ENCODE assay signal across 1 cellular context in the genomic region with DNA sequence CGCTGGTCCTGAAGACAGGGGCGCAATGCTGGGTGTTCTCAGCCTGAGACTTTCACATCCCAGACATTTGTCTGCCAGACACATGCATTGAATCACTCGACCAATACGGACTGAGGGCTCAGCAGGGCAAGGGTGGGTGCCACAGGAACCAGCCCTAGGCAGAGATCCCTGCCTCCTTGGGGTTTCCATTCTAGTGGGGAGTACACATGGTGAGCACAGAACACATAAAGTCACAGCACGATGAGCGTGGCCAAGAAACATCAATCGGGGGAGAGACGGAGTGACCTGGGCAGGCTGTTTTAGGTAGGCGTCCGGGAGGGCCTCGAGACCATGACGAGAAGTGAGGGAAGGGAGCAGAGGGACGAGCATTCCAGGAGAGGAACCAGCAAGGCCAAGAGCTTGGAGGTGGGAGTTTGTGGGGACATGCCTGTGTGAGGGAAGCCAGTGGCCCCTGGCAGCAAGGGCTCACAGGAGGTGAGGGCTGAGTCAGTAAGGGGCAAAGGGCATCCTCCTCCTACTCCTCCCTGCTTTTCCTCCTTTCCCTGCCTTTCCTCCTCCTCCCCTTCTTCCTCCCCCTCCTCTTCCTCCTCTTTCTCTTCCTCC.
TF ChIP-seq lines count a peak whose summit lies in the region.

No MANE protein-coding gene starts in this region.

TF ChIP-seq in HepG2, 621 proteins besides CTCF, POLR2A, EP300 and RAD21 (continued from another document and continues in another):
- TF ChIP-seq, protein P1, sequence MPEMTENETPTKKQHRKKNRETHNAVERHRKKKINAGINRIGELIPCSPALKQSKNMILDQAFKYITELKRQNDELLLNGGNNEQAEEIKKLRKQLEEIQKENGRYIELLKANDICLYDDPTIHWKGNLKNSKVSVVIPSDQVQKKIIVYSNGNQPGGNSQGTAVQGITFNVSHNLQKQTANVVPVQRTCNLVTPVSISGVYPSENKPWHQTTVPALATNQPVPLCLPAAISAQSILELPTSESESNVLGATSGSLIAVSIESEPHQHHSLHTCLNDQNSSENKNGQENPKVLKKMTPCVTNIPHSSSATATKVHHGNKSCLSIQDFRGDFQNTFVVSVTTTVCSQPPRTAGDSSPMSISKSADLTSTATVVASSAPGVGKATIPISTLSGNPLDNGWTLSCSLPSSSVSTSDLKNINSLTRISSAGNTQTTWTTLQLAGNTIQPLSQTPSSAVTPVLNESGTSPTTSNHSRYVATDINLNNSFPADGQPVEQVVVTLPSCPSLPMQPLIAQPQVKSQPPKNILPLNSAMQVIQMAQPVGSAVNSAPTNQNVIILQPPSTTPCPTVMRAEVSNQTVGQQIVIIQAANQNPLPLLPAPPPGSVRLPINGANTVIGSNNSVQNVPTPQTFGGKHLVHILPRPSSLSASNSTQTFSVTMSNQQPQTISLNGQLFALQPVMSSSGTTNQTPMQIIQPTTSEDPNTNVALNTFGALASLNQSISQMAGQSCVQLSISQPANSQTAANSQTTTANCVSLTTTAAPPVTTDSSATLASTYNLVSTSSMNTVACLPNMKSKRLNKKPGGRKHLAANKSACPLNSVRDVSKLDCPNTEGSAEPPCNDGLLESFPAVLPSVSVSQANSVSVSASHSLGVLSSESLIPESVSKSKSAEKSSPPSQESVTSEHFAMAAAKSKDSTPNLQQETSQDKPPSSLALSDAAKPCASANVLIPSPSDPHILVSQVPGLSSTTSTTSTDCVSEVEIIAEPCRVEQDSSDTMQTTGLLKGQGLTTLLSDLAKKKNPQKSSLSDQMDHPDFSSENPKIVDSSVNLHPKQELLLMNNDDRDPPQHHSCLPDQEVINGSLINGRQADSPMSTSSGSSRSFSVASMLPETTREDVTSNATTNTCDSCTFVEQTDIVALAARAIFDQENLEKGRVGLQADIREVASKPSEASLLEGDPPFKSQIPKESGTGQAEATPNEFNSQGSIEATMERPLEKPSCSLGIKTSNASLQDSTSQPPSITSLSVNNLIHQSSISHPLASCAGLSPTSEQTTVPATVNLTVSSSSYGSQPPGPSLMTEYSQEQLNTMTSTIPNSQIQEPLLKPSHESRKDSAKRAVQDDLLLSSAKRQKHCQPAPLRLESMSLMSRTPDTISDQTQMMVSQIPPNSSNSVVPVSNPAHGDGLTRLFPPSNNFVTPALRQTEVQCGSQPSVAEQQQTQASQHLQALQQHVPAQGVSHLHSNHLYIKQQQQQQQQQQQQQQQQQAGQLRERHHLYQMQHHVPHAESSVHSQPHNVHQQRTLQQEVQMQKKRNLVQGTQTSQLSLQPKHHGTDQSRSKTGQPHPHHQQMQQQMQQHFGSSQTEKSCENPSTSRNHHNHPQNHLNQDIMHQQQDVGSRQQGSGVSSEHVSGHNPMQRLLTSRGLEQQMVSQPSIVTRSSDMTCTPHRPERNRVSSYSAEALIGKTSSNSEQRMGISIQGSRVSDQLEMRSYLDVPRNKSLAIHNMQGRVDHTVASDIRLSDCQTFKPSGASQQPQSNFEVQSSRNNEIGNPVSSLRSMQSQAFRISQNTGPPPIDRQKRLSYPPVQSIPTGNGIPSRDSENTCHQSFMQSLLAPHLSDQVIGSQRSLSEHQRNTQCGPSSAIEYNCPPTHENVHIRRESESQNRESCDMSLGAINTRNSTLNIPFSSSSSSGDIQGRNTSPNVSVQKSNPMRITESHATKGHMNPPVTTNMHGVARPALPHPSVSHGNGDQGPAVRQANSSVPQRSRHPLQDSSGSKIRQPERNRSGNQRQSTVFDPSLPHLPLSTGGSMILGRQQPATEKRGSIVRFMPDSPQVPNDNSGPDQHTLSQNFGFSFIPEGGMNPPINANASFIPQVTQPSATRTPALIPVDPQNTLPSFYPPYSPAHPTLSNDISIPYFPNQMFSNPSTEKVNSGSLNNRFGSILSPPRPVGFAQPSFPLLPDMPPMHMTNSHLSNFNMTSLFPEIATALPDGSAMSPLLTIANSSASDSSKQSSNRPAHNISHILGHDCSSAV (CRISPR knock-in tag; IDR thresholded peaks at IDR 0.05; ENCODE audit: borderline replicate concordance) = no peak
- TF ChIP-seq ZNF232 (CRISPR knock-in tag; IDR thresholded peaks at IDR 0.05; ENCODE audit: borderline replicate concordance) = no peak
- peak; percentile 97 for TF ChIP-seq ZSCAN25 (CRISPR knock-in tag; IDR thresholded peaks at IDR 0.05)
- TF ChIP-seq ZNF234 (CRISPR knock-in tag; conservative IDR thresholded peaks at IDR 0.05) = no peak
- no peak for TF ChIP-seq ZBTB42 (CRISPR knock-in tag; IDR thresholded peaks at IDR 0.05)
- 0 out of 2 replicates have a peak, but pooled peaks have one; percentile 14 for TF ChIP-seq ZNF678 (CRISPR knock-in tag; IDR thresholded peaks at IDR 0.05)
- TF ChIP-seq HOXA5 (CRISPR knock-in tag; IDR thresholded peaks at IDR 0.05) = no peak
- TF ChIP-seq ZNF761 (CRISPR knock-in tag; conservative IDR thresholded peaks at IDR 0.05) = 0 out of 2 replicates have a peak, but pooled peaks have one; percentile 17
- no peak for TF ChIP-seq RAD51 (IDR thresholded peaks at IDR 0.05; ENCODE audit: borderline replicate concordance)
- no peak for TF ChIP-seq GABPA (IDR thresholded peaks at IDR 0.05; ENCODE audit: low read depth, low read length)
- TF ChIP-seq GABPA (CRISPR knock-in tag; IDR thresholded peaks at IDR 0.05; ENCODE audit: low read depth) = no peak
- TF ChIP-seq ZKSCAN1 (IDR thresholded peaks at IDR 0.05; ENCODE audit: low read length) = no peak
- TF ChIP-seq NFRKB (IDR thresholded peaks at IDR 0.05) = no peak
- TF ChIP-seq, protein P2, sequence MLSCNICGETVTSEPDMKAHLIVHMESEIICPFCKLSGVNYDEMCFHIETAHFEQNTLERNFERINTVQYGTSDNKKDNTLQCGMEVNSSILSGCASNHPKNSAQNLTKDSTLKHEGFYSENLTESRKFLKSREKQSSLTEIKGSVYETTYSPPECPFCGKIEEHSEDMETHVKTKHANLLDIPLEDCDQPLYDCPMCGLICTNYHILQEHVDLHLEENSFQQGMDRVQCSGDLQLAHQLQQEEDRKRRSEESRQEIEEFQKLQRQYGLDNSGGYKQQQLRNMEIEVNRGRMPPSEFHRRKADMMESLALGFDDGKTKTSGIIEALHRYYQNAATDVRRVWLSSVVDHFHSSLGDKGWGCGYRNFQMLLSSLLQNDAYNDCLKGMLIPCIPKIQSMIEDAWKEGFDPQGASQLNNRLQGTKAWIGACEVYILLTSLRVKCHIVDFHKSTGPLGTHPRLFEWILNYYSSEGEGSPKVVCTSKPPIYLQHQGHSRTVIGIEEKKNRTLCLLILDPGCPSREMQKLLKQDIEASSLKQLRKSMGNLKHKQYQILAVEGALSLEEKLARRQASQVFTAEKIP (CRISPR knock-in tag; IDR thresholded peaks at IDR 0.05; ENCODE audit: borderline replicate concordance) = no peak
- TF ChIP-seq, protein P3, sequence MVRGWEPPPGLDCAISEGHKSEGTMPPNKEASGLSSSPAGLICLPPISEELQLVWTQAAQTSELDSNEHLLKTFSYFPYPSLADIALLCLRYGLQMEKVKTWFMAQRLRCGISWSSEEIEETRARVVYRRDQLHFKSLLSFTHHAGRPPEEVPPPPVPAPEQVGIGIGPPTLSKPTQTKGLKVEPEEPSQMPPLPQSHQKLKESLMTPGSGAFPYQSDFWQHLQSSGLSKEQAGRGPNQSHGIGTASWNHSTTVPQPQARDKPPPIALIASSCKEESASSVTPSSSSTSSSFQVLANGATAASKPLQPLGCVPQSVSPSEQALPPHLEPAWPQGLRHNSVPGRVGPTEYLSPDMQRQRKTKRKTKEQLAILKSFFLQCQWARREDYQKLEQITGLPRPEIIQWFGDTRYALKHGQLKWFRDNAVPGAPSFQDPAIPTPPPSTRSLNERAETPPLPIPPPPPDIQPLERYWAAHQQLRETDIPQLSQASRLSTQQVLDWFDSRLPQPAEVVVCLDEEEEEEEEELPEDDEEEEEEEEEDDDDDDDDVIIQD (CRISPR knock-in tag; IDR thresholded peaks at IDR 0.05; ENCODE audit: low read depth) = peak; percentile 56; the same call in 1 of the 2 replicates
- no peak for TF ChIP-seq EHMT2 (IDR thresholded peaks at IDR 0.05; ENCODE audit: borderline replicate concordance, low read depth, low read length)
- TF ChIP-seq MYC (CRISPR knock-in tag; IDR thresholded peaks at IDR 0.05; ENCODE audit: borderline replicate concordance) = peak; percentile 7; the same call in 1 of the 2 replicates
- no peak for TF ChIP-seq ZNF12 (CRISPR knock-in tag; IDR thresholded peaks at IDR 0.05)
- TF ChIP-seq NCOA2 (CRISPR knock-in tag; IDR thresholded peaks at IDR 0.05) = no peak; the same call in 1 of the 2 replicates
- peak; percentile 23 for TF ChIP-seq SALL1 (CRISPR knock-in tag; IDR thresholded peaks at IDR 0.05)
- TF ChIP-seq HDAC2 (CRISPR knock-in tag; IDR thresholded peaks at IDR 0.05) = 0 out of 2 replicates have a peak, but pooled peaks have one; percentile 7
- TF ChIP-seq NFYB (CRISPR knock-in tag; IDR thresholded peaks at IDR 0.05) = 0 out of 2 replicates have a peak, but pooled peaks have one; percentile 4
- peak; percentile 35; the same call in 1 of the 2 replicates for TF ChIP-seq HNRNPL (IDR thresholded peaks at IDR 0.05; ENCODE audit: low read depth, low read length)
- no peak for TF ChIP-seq ZNF138 (CRISPR knock-in tag; IDR thresholded peaks at IDR 0.05; ENCODE audit: low read depth)
- peak; percentile 40; the same call in 1 of the 2 replicates for TF ChIP-seq KDM5B (CRISPR knock-in tag; IDR thresholded peaks at IDR 0.05; ENCODE audit: borderline replicate concordance)
- no peak for TF ChIP-seq KLF6 (CRISPR knock-in tag; IDR thresholded peaks at IDR 0.05)
- no peak for TF ChIP-seq ZNF496 (CRISPR knock-in tag; IDR thresholded peaks at IDR 0.05; ENCODE audit: insufficient replicate concordance)
- TF ChIP-seq HOXA3 (CRISPR knock-in tag; IDR thresholded peaks at IDR 0.05) = no peak; the same call in 1 of the 2 replicates
- peak; percentile 56; the same call in 1 of the 2 replicates for TF ChIP-seq SPEN (CRISPR knock-in tag; IDR thresholded peaks at IDR 0.05; ENCODE audit: low read depth)
- no peak for TF ChIP-seq PHF5A (CRISPR knock-in tag; IDR thresholded peaks at IDR 0.05; ENCODE audit: low read depth, unreplicated experiment)
- TF ChIP-seq ETV6 (CRISPR knock-in tag; conservative IDR thresholded peaks at IDR 0.05) = peak; percentile 62; the same call in 1 of the 2 replicates
- no peak for TF ChIP-seq CCAR2 (optimal IDR thresholded peaks at IDR 0.05; ENCODE audit: low read depth, low read length)
- TF ChIP-seq ZNF569 (CRISPR knock-in tag; IDR thresholded peaks at IDR 0.05; ENCODE audit: borderline replicate concordance) = no peak
- TF ChIP-seq, protein P4, sequence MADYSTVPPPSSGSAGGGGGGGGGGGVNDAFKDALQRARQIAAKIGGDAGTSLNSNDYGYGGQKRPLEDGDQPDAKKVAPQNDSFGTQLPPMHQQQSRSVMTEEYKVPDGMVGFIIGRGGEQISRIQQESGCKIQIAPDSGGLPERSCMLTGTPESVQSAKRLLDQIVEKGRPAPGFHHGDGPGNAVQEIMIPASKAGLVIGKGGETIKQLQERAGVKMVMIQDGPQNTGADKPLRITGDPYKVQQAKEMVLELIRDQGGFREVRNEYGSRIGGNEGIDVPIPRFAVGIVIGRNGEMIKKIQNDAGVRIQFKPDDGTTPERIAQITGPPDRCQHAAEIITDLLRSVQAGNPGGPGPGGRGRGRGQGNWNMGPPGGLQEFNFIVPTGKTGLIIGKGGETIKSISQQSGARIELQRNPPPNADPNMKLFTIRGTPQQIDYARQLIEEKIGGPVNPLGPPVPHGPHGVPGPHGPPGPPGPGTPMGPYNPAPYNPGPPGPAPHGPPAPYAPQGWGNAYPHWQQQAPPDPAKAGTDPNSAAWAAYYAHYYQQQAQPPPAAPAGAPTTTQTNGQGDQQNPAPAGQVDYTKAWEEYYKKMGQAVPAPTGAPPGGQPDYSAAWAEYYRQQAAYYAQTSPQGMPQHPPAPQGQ (CRISPR knock-in tag; IDR thresholded peaks at IDR 0.05; ENCODE audit: borderline replicate concordance) = no peak
- TF ChIP-seq ZNF354B (CRISPR knock-in tag; IDR thresholded peaks at IDR 0.05) = no peak
- TF ChIP-seq SKI (IDR thresholded peaks at IDR 0.05; ENCODE audit: partially characterized antibody) = no peak
- no peak for TF ChIP-seq FOXP1 (IDR thresholded peaks at IDR 0.05)
- no peak for TF ChIP-seq FOXP1 (CRISPR knock-in tag; IDR thresholded peaks at IDR 0.05)
- peak; percentile 57 for TF ChIP-seq RBFOX2 (IDR thresholded peaks at IDR 0.05; ENCODE audit: low read depth, low read length)
- no peak for TF ChIP-seq ZNF180 (CRISPR knock-in tag; IDR thresholded peaks at IDR 0.05; ENCODE audit: borderline replicate concordance, low read depth)
- TF ChIP-seq, protein P5, sequence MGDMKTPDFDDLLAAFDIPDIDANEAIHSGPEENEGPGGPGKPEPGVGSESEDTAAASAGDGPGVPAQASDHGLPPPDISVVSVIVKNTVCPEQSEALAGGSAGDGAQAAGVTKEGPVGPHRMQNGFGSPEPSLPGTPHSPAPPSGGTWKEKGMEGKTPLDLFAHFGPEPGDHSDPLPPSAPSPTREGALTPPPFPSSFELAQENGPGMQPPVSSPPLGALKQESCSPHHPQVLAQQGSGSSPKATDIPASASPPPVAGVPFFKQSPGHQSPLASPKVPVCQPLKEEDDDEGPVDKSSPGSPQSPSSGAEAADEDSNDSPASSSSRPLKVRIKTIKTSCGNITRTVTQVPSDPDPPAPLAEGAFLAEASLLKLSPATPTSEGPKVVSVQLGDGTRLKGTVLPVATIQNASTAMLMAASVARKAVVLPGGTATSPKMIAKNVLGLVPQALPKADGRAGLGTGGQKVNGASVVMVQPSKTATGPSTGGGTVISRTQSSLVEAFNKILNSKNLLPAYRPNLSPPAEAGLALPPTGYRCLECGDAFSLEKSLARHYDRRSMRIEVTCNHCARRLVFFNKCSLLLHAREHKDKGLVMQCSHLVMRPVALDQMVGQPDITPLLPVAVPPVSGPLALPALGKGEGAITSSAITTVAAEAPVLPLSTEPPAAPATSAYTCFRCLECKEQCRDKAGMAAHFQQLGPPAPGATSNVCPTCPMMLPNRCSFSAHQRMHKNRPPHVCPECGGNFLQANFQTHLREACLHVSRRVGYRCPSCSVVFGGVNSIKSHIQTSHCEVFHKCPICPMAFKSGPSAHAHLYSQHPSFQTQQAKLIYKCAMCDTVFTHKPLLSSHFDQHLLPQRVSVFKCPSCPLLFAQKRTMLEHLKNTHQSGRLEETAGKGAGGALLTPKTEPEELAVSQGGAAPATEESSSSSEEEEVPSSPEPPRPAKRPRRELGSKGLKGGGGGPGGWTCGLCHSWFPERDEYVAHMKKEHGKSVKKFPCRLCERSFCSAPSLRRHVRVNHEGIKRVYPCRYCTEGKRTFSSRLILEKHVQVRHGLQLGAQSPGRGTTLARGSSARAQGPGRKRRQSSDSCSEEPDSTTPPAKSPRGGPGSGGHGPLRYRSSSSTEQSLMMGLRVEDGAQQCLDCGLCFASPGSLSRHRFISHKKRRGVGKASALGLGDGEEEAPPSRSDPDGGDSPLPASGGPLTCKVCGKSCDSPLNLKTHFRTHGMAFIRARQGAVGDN (CRISPR knock-in tag; IDR thresholded peaks at IDR 0.05) = peak; percentile 96
